ENCODE assay signal across 22 cellular contexts in the genomic region with DNA sequence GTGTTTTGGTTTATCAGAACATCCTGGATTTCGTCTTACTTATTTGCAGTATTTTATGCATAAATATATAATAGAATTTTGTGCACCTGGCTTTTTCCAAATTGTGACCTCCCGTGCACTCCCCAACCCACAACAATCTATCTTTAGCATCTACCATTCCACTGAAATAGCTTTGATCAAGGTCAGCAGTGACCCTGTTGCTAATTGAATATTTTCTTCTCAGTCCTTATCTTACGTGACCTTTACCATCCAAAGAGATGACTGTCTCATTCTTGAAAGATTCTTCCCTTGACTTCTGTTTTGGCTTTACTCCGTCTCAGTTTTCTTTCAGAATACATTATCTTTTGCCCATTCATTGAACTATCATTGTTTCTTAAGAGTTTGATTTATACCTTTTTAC.
"Had no signal": no experiment of that assay in that cellular context is flagged by ENCODE, and none has a peak within 500 bp of the region (broad histone marks: within the 10 kb centered on the region; RNA-seq: fewer than 3 reads in every experiment).

No MANE protein-coding gene starts in this region.

- DNase-seq: IMR-90, Karpas-422, KG1, MG63, NCI-H1092, NCI-H1105 treated with DMSO at 0.1 percent for 48 hours, NCI-H1417 treated with DMSO at 0.1 percent for 48 hours, NCI-H146, NCI-H1694 treated with DMSO at 0.1 percent for 48 hours, NCI-H1930, NCI-H2081, NCI-H2107, NCI-H2227 treated with DMSO at 0.1 percent for 48 hours, NCI-H524, NCI-H526 treated with DMSO at 0.1 percent for 48 hours, NCI-H774, Right ventricle myocardium superior, RPMI8226, SIG-M5, SK-N-SH had no signal

- H3K4me3 ChIP-seq: MG63, SJSA1 had no signal

- H3K36me3 ChIP-seq: MG63, SJSA1 had no signal

- H3K9me3 ChIP-seq: MG63, SJSA1, SK-N-SH had no signal

- H3K27me3 ChIP-seq: MG63, SJSA1 had no signal

- H3K27ac ChIP-seq: SJSA1 had no signal

- ATAC-seq: HepG2 had no signal

- H3K4me1 ChIP-seq: SJSA1 had no signal
